ENCODE assay signal across 10 cellular contexts in genomic region chr2:208363485-208363884, GRCh38. TPM values are rescaled to one million over a fixed set of nuclear protein-coding genes. Genes with fewer than 3 reads are reported as not detected.
DNase-seq lines count a peak whose midpoint lies in the region; ATAC-seq, FAIRE-seq and TF ChIP-seq lines count a peak whose summit lies in the region.
"Had no signal": no experiment of that assay in that cellular context is flagged by ENCODE, and none has a peak within 500 bp of the region (broad histone marks: within the 10 kb centered on the region; RNA-seq: fewer than 3 reads in every experiment).

No MANE protein-coding gene starts in this region.

- H3K27me3 ChIP-seq in endothelial cell of umbilical vein (ENCODE audit: control insufficient read depth in 2 of 2, insufficient read depth in 2 of 2, low read length in 2 of 2), result no peaks in the 10 kb centered on the region
- H3K27me3 ChIP-seq in lower lobe of right lung (ENCODE audit: low read depth), result no peaks in the 10 kb centered on the region
- no peaks in the 10 kb centered on the region for H3K27me3 ChIP-seq in H7 (ENCODE audit: control insufficient read depth, insufficient read depth, low read length)
- no peaks in the 10 kb centered on the region for H3K27me3 ChIP-seq in heart right ventricle

- TF ChIP-seq POLR2A in endothelial cell of umbilical vein (IDR thresholded peaks at IDR 0.05; ENCODE audit: low read depth, low read length), result no peak

- intact Hi-C loops in endothelial cell of umbilical vein (cut with micrococcal nuclease) (no loop called here), lower lobe of right lung (cut with DNase I) (no loop called here), heart right ventricle (cut with DNase I) (no loop called here)

- H3K9ac ChIP-seq in endothelial cell of umbilical vein (replicated peaks; ENCODE audit: extremely low read depth, insufficient read depth, low read length), result no peak overlapping the region

- ATAC-seq in GM21528 (IDR thresholded peaks at IDR 0.05; ENCODE audit: low FRiP score, unreplicated experiment), result peak; percentile 60
- ATAC-seq in HG03575 (IDR thresholded peaks at IDR 0.05; ENCODE audit: extremely low read depth, insufficient number of reproducible peaks, low FRiP score, unreplicated experiment), result peak; percentile 57
- no peak for ATAC-seq in lower lobe of right lung
- no peak for ATAC-seq in heart right ventricle
- ATAC-seq: left colon had no signal

- FAIRE-seq in endothelial cell of umbilical vein (lab: Jason Lieb, UNC), result peak; percentile 33

- H3K4me2 ChIP-seq in endothelial cell of umbilical vein (ENCODE audit: insufficient read depth, low read length), result no peak overlapping the region

- no peaks in the 10 kb centered on the region for H3K9me1 ChIP-seq in endothelial cell of umbilical vein (replicated peaks; ENCODE audit: control insufficient read depth, extremely low read depth, insufficient read depth, low read length)

- 67 to 76% methylated on average over 2 of the region's 2 CpGs for WGBS in heart right ventricle, 2 donors

- H3K27ac ChIP-seq in endothelial cell of umbilical vein (ENCODE audit: insufficient read depth, low read depth, low read length) (no peak overlapping the region), lower lobe of right lung (no peak overlapping the region), heart right ventricle (no peak overlapping the region)

- no peaks in the 10 kb centered on the region for H4K20me1 ChIP-seq in endothelial cell of umbilical vein (replicated peaks; ENCODE audit: control insufficient read depth, extremely low read depth, insufficient read depth, low read length)

- H3K4me3 ChIP-seq in endothelial cell of umbilical vein (replicated peaks in 1 of 3; ENCODE audit: insufficient read depth in 1 of 3, low read depth in 1 of 3, low read length in 3 of 3) (no peak overlapping the region), lower lobe of right lung (no peak overlapping the region), H7 (ENCODE audit: insufficient read depth, low read depth, low read length) (no peak overlapping the region), heart right ventricle (no peak overlapping the region)

- H3K9me3 ChIP-seq in endothelial cell of umbilical vein (replicated peaks; ENCODE audit: control insufficient read depth, insufficient read depth, low read length) (no peaks in the 10 kb centered on the region), lower lobe of right lung (no peaks in the 10 kb centered on the region), heart right ventricle (peaks cover 0 to 19% (median 6%) of the 10 kb centered on the region in 11 donors)

- POLR2A ChIA-PET in endothelial cell of umbilical vein (lab: Charles Lee), result no interaction called here

- TF ChIP-seq CTCF in endothelial cell of umbilical vein (IDR thresholded peaks at IDR 0.05; ENCODE audit: extremely low read depth in 1 of 2, insufficient read depth in 1 of 2, low read depth in 1 of 2, low read length in 2 of 2) (no peak), lower lobe of right lung (IDR thresholded peaks at IDR 0.05) (no peak), heart right ventricle (IDR thresholded peaks at IDR 0.05) (no peak)

- no TSS peak for BruUV-seq in endothelial cell of umbilical vein (replicated peaks; lab: Mats Ljungman, UMichigan)

- H3K4me1 ChIP-seq in endothelial cell of umbilical vein (ENCODE audit: control insufficient read depth, extremely low read depth, insufficient read depth, low read length) (no peaks in the 10 kb centered on the region), lower lobe of right lung (no peaks in the 10 kb centered on the region), heart right ventricle (peaks cover 0 to 10% (median 0%) of the 10 kb centered on the region in 9 donors)

- CTCF ChIA-PET in endothelial cell of umbilical vein (lab: Charles Lee), result no interaction called here

- H3K79me2 ChIP-seq in endothelial cell of umbilical vein (ENCODE audit: control insufficient read depth, insufficient read depth, low read length), result no peaks in the 10 kb centered on the region

- DNase-seq in EH (ENCODE audit: low read depth) (peak; percentile 94), endothelial cell of umbilical vein (ENCODE audit: low read depth, low spot score) (peak; percentile 7), lower lobe of right lung (no peak), NCI-H510A treated with DMSO at 0.1 percent for 48 hours (lab: John Stamatoyannopoulos, UW) (no peak), H7 (no peak), heart right ventricle (no peak)
- DNase-seq: left colon, NCI-H69 had no signal

- dilution Hi-C loops in endothelial cell of umbilical vein (cut with MboI; ENCODE audit: extremely low pct_ligation_motif_present, low sequenced_read_pairs), result no loop called here

- no peaks in the 10 kb centered on the region for H3K36me3 ChIP-seq in endothelial cell of umbilical vein (ENCODE audit: control insufficient read depth in 2 of 2, extremely low read depth in 1 of 2, insufficient read depth in 2 of 2, low read length in 2 of 2)
- no peaks in the 10 kb centered on the region for H3K36me3 ChIP-seq in lower lobe of right lung
- no peaks in the 10 kb centered on the region for H3K36me3 ChIP-seq in H7 (replicated peaks; ENCODE audit: control insufficient read depth, insufficient read depth, low read length)
- H3K36me3 ChIP-seq in heart right ventricle, result peaks cover 0 to 11% (median 0%) of the 10 kb centered on the region in 9 donors

- H2AFZ ChIP-seq in endothelial cell of umbilical vein (ENCODE audit: low read depth, low read length), result no peak overlapping the region

TF ChIP-seq in endothelial cell of umbilical vein, 7 proteins besides CTCF, POLR2A, EP300 and RAD21:
- TF ChIP-seq EZH2 (IDR thresholded peaks at IDR 0.05; ENCODE audit: borderline replicate concordance, low read depth, low read length, severe bottlenecking) (no peak), JUN (IDR thresholded peaks at IDR 0.05; ENCODE audit: borderline replicate concordance, insufficient read depth, insufficient read length, low read depth) (peak; percentile 9), MYC (IDR thresholded peaks at IDR 0.05; ENCODE audit: low read depth, low read length) (no peak), POLR2AphosphoS5 (IDR thresholded peaks at IDR 0.05; ENCODE audit: insufficient read depth, low read depth, low read length) (no peak), FOS (IDR thresholded peaks at IDR 0.05; ENCODE audit: borderline replicate concordance, insufficient read depth, low read length) (peak; percentile 35), GATA2 (IDR thresholded peaks at IDR 0.05; ENCODE audit: insufficient read depth, insufficient read length, low read depth, low read length) (peak; percentile 43)
- TF ChIP-seq, protein P1, sequence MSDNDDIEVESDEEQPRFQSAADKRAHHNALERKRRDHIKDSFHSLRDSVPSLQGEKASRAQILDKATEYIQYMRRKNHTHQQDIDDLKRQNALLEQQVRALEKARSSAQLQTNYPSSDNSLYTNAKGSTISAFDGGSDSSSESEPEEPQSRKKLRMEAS (IDR thresholded peaks at IDR 0.05; ENCODE audit: insufficient read depth, insufficient read length), result no peak

RNA-seq across cellular contexts. Expression of gene PTH2R, which starts 43.1 kb away (rescaled TPM):
- total RNA-seq in endothelial cell of umbilical vein (not detected in 2 replicates), lower lobe of right lung (0.32 TPM), heart right ventricle (not detected)
- polyA plus RNA-seq in endothelial cell of umbilical vein (not detected in 2 replicates), heart right ventricle (under 1 TPM in 1 of 2 donors, not detected in 1; 0.01 TPM)
- not detected in 2 replicates for polyA plus RNA-seq in endothelial cell of umbilical vein (2011; cell fraction: cytosol; rRNA removed)
- polyA plus RNA-seq in endothelial cell of umbilical vein (2011; cell fraction: nucleus; rRNA removed), result not detected in 2 replicates
- polyA plus RNA-seq in endothelial cell of umbilical vein (2012), result not detected in 2 replicates
- not detected in 2 replicates for polyA minus RNA-seq in endothelial cell of umbilical vein
- not detected for polyA minus RNA-seq in endothelial cell of umbilical vein (2011; cell fraction: cytosol; rRNA and poly(A)+ RNA removed)
- polyA minus RNA-seq in endothelial cell of umbilical vein (2011; cell fraction: nucleus; rRNA and poly(A)+ RNA removed), result 0.24 TPM in 1 of 2 replicates, not detected in the other
- total RNA-seq in H7 (2014; rRNA removed; shearing (Covaris generic)), result 0.03 and 0.15 TPM in 2 replicates

Comparison
In these comparisons a context has a peak if more than half of its experiments do, and no peak if none do; other contexts are left out.
1. DNase-seq: peak in EH (single experiment) and endothelial cell of umbilical vein (single experiment); none in lower lobe of right lung (single experiment), NCI-H510A treated with DMSO at 0.1 percent for 48 hours (single experiment), H7 (single experiment) and heart right ventricle (0 of 2).
2. ATAC-seq: peak in GM21528 (single experiment) and HG03575 (single experiment); none in lower lobe of right lung (0 of 2) and heart right ventricle (0 of 8).